In genomic region chr6:31403283-31403989, GRCh38 we compare ENCODE assay signal across 8 cellular contexts. TPM values are rescaled to one million over a fixed set of nuclear protein-coding genes. Genes with fewer than 3 reads are reported as not detected.
DNase-seq lines count a peak whose midpoint lies in the region; ATAC-seq and TF ChIP-seq lines count a peak whose summit lies in the region.

TSS of gene MICA (plus strand) at chr6:31403595. CDS start at chr6:31403633, 38 bp downstream.

- TF ChIP-seq CTCF in epithelial cell of proximal tubule (conservative IDR thresholded peaks at IDR 0.05; ENCODE audit: low read depth, low read length): no peak

- no peaks in the 10 kb centered on the region for H3K9me3 ChIP-seq in mononuclear cell (ENCODE audit: low read depth, low read length)

- no peaks in the 10 kb centered on the region for H3K27me3 ChIP-seq in mononuclear cell (ENCODE audit: insufficient read depth, low read length)

- DNase-seq in G401 (ENCODE audit: low spot score) (peak; percentile 84), NCI-H748 (lab: John Stamatoyannopoulos, UW; ENCODE audit: unreplicated experiment) (peak; percentile 61), activated T-cell treated with anti-CD3 and anti-CD28 coated beads for 48 hours (ENCODE audit: low read depth) (peak; percentile 66), epithelial cell of proximal tubule (ENCODE audit: low read depth) (no peak), NOMO-1 treated with dmso at 0.1 percent for 144 hours (lab: John Stamatoyannopoulos, UW; ENCODE audit: unreplicated experiment) (no peak)
- peak; percentile 57 to 66 for DNase-seq in stimulated activated CD8-positive, alpha-beta memory T cell treated with anti-CD3 and anti-CD28 coated beads, Interleukin-15, amount 100 ng/mL, for 48 hours (ENCODE audit: low read depth in 2 of 2)

- H3K4me1 ChIP-seq in mononuclear cell (ENCODE audit: insufficient read depth, low read length): peaks cover 55% of the 10 kb centered on the region

- ATAC-seq in HG02571 (IDR thresholded peaks at IDR 0.05; ENCODE audit: unreplicated experiment): peak; percentile 50

- H3K4me3 ChIP-seq in epithelial cell of proximal tubule (ENCODE audit: low read depth, low read length) (peak within 1 kb of the TSS; percentile 85), mononuclear cell (ENCODE audit: low read length) (peak within 1 kb of the TSS; percentile 51)

- in situ Hi-C loops in G401 (cut with HindIII; ENCODE audit: low sequenced_read_pairs): no loop called here

RNA-seq across cellular contexts. Expression of gene MICA, which starts in this region (rescaled TPM):
- total RNA-seq in G401 (2014; rRNA removed; shearing (Covaris generic)): 40.3 and 44.1 TPM in 2 replicates
- 25.7 and 46.8 TPM in 2 replicates for total RNA-seq in epithelial cell of proximal tubule
- total RNA-seq in mononuclear cell: 7.1 TPM

Comparison
In these comparisons a context has a peak if more than half of its experiments do, and no peak if none do; other contexts are left out.
1. DNase-seq: peak in G401 (single experiment), NCI-H748 (single experiment), activated T-cell treated with anti-CD3 and anti-CD28 coated beads for 48 hours (single experiment) and stimulated activated CD8-positive, alpha-beta memory T cell treated with anti-CD3 and anti-CD28 coated beads, Interleukin-15, amount 100 ng/mL, for 48 hours (2 of 2); none in epithelial cell of proximal tubule (single experiment) and NOMO-1 treated with dmso at 0.1 percent for 144 hours (single experiment).